13 cellular contexts compared by ENCODE assay signal in genomic region chr6:126718600-126719327, GRCh38.
DNase-seq lines count a peak whose midpoint lies in the region; ATAC-seq and TF ChIP-seq lines count a peak whose summit lies in the region.
"Had no signal": no experiment of that assay in that cellular context is flagged by ENCODE, and none has a peak within 500 bp of the region (broad histone marks: within the 10 kb centered on the region; RNA-seq: fewer than 3 reads in every experiment).

No MANE protein-coding gene starts in this region.

- in situ Hi-C loops in GM13976 (cut with MboI; ENCODE audit: low sequenced_read_pairs, unreplicated experiment): no loop called here

- H3K9me3 Mint-ChIP-seq in CD4-positive, alpha-beta memory T cell: peaks cover 0 to 4% (median 0%) of the 10 kb centered on the region in 8 donors
- H3K9me3 Mint-ChIP-seq: activated naive CD4-positive, alpha-beta T cell treated with anti-CD3 and anti-CD28 coated beads, Interleukin-2, amount 50 U/mL, for 72 hours; stimulated activated naive B cell treated with anti-CD40 and anti-IgM and Interleukin-4, amounts not matched to agents 10 μg/mL and 1 μg/mL and 100 μg/mL, for 72 hours had no signal

- H3K4me3 ChIP-seq in H7 (ENCODE audit: insufficient read depth, low read depth, low read length): no peak overlapping the region
- no peak overlapping the region for H3K4me3 ChIP-seq in CD4-positive, alpha-beta memory T cell (ENCODE audit: low read length in 2 of 2)

- no peaks in the 10 kb centered on the region for H3K36me3 Mint-ChIP-seq in CD4-positive, alpha-beta memory T cell
- H3K36me3 Mint-ChIP-seq: activated naive CD4-positive, alpha-beta T cell treated with anti-CD3 and anti-CD28 coated beads, Interleukin-2, amount 50 U/mL, for 72 hours; stimulated activated naive B cell treated with anti-CD40 and anti-IgM and Interleukin-4, amounts not matched to agents 10 μg/mL and 1 μg/mL and 100 μg/mL, for 72 hours had no signal

- peaks cover 0 to 1% of the 10 kb centered on the region in 2 donors for H3K27me3 Mint-ChIP-seq in CD4-positive, alpha-beta memory T cell
- H3K27me3 Mint-ChIP-seq: stimulated activated naive B cell treated with anti-CD40 and anti-IgM and Interleukin-4, amounts not matched to agents 10 μg/mL and 1 μg/mL and 100 μg/mL, for 72 hours had no signal

- no peaks in the 10 kb centered on the region for H3K4me1 Mint-ChIP-seq in CD4-positive, alpha-beta memory T cell
- H3K4me1 Mint-ChIP-seq: stimulated activated naive B cell treated with anti-CD40 and anti-IgM and Interleukin-4, amounts not matched to agents 10 μg/mL and 1 μg/mL and 100 μg/mL, for 72 hours had no signal

- no peaks in the 10 kb centered on the region for H3K36me3 ChIP-seq in H7 (replicated peaks; ENCODE audit: control insufficient read depth, insufficient read depth, low read length)
- no peaks in the 10 kb centered on the region for H3K36me3 ChIP-seq in CD4-positive, alpha-beta memory T cell (ENCODE audit: insufficient read depth, low read length)

- no peak for TF ChIP-seq CTCF in GM13976 (IDR thresholded peaks at IDR 0.05; ENCODE audit: borderline replicate concordance, control extremely low read depth, extremely low read depth, insufficient read depth, missing control alignments)

- ATAC-seq in GM19452 (IDR thresholded peaks at IDR 0.05; ENCODE audit: unreplicated experiment) (peak; percentile 92), HG02798 (IDR thresholded peaks at IDR 0.05; ENCODE audit: poor library complexity, unreplicated experiment) (peak; percentile 95), HG03469 (IDR thresholded peaks at IDR 0.05; ENCODE audit: unreplicated experiment) (peak; percentile 80), Right ventricle myocardium inferior (no peak)
- ATAC-seq in activated CD4-positive, CD25-positive, alpha-beta regulatory T cell treated with anti-CD3 and anti-CD28 coated beads, Interleukin-2, amount 50 U/mL, for 24 hours: no peak
- ATAC-seq: activated naive CD4-positive, alpha-beta T cell treated with anti-CD3 and anti-CD28 coated beads, Interleukin-2, amount 50 U/mL, for 72 hours; stimulated activated naive B cell treated with anti-CD40 and anti-IgM and Interleukin-4, amounts not matched to agents 10 μg/mL and 1 μg/mL and 100 μg/mL, for 72 hours had no signal

- H3K4me3 Mint-ChIP-seq in CD4-positive, alpha-beta memory T cell: no peak overlapping the region
- H3K4me3 Mint-ChIP-seq: stimulated activated naive B cell treated with anti-CD40 and anti-IgM and Interleukin-4, amounts not matched to agents 10 μg/mL and 1 μg/mL and 100 μg/mL, for 72 hours had no signal

- H3K4me1 ChIP-seq in CD4-positive, alpha-beta memory T cell (ENCODE audit: insufficient read depth, low read length): no peaks in the 10 kb centered on the region

- peak overlapping the region in 1 of 7 donors; percentile 68 for H3K27ac Mint-ChIP-seq in CD4-positive, alpha-beta memory T cell
- H3K27ac Mint-ChIP-seq: activated naive CD4-positive, alpha-beta T cell treated with anti-CD3 and anti-CD28 coated beads, Interleukin-2, amount 50 U/mL, for 72 hours; stimulated activated naive B cell treated with anti-CD40 and anti-IgM and Interleukin-4, amounts not matched to agents 10 μg/mL and 1 μg/mL and 100 μg/mL, for 72 hours had no signal

- intact Hi-C loops in Right ventricle myocardium inferior (cut with DNase I): no loop called here
- intact Hi-C loops in CD4-positive, alpha-beta memory T cell (cut with micrococcal nuclease): no loop called here

- H3K27me3 ChIP-seq in H7 (ENCODE audit: control insufficient read depth, insufficient read depth, low read length): no peaks in the 10 kb centered on the region
- H3K27me3 ChIP-seq in CD4-positive, alpha-beta memory T cell (ENCODE audit: insufficient read depth, low read length): no peaks in the 10 kb centered on the region

- H3K27ac ChIP-seq in CD4-positive, alpha-beta memory T cell (ENCODE audit: low read depth, low read length): no peak overlapping the region
- H3K27ac ChIP-seq: KMS-11 had no signal

- peak; percentile 17 for DNase-seq in GM13976 (ENCODE audit: low spot score)
- DNase-seq in H7: no peak
- no peak for DNase-seq in Right ventricle myocardium inferior (ENCODE audit: missing footprints)
- DNase-seq in CD4-positive, alpha-beta memory T cell: no peak
- DNase-seq: cortex of kidney; NCI-H2171 treated with DMSO at 0.1 percent for 48 hours; stimulated activated naive B cell treated with anti-CD40 and anti-IgM and Interleukin-4, amounts not matched to agents 10 μg/mL and 1 μg/mL and 100 μg/mL, for 72 hours had no signal

- no peaks in the 10 kb centered on the region for H3K9me3 ChIP-seq in CD4-positive, alpha-beta memory T cell (ENCODE audit: control insufficient read depth in 1 of 2, low read length in 2 of 2)

- POLR2A ChIA-PET in CD4-positive, alpha-beta memory T cell (lab: Charles Lee; ENCODE audit: partially characterized antibody): no interaction called here

- CTCF ChIA-PET in CD4-positive, alpha-beta memory T cell (lab: Charles Lee; ENCODE audit: partially characterized antibody): no interaction called here

Comparison
In these comparisons a context has a peak if more than half of its experiments do, and no peak if none do; other contexts are left out.
1. ATAC-seq: peak in GM19452 (single experiment), HG02798 (single experiment) and HG03469 (single experiment); none in activated CD4-positive, CD25-positive, alpha-beta regulatory T cell treated with anti-CD3 and anti-CD28 coated beads, Interleukin-2, amount 50 U/mL, for 24 hours (0 of 2) and Right ventricle myocardium inferior (single experiment).